Comparison of ENCODE assay signal across 25 cellular contexts in genomic region chr2:47260971-47261370, GRCh38.
"Had no signal": no experiment of that assay in that cellular context is flagged by ENCODE, and none has a peak within 500 bp of the region (broad histone marks: within the 10 kb centered on the region; RNA-seq: fewer than 3 reads in every experiment).

No MANE protein-coding gene starts in this region.

- H3K9me3 ChIP-seq: left lung, lower lobe of right lung, ovary, right atrium auricular region, right lobe of liver, testis, thyroid gland, transverse colon, upper lobe of right lung had no signal

- H3K79me2 ChIP-seq: hepatocyte had no signal

- H3K4me3 ChIP-seq: hepatocyte, left lung, lower lobe of right lung, ovary, right atrium auricular region, right lobe of liver, smooth muscle cell, testis, thyroid gland, transverse colon, upper lobe of right lung had no signal

- H3K4me1 ChIP-seq: left lung, lower lobe of right lung, right atrium auricular region, testis, upper lobe of right lung had no signal

- H3K27ac ChIP-seq: hepatocyte, left lung, lower lobe of right lung, ovary, right atrium auricular region, right lobe of liver, testis, thyroid gland, transverse colon, upper lobe of right lung had no signal

- H3K27me3 ChIP-seq: hepatocyte, left lung, ovary, right atrium auricular region, right lobe of liver, testis, thyroid gland, transverse colon, upper lobe of right lung had no signal

- H3K4me2 ChIP-seq: hepatocyte, smooth muscle cell had no signal

- DNase-seq: kidney; left colon; left lung; lower lobe of right lung; mammary epithelial cell; mesenchymal stem cell; naive B cell; natural killer cell; nephron progenitor cell; ovary; right lobe of liver; stimulated activated CD4-positive, alpha-beta T cell treated with anti-CD3 and anti-CD28 coated beads, Interleukin-1b, Interleukin-23, amount 100 ng/mL, for 48 hours; stimulated activated CD4-positive, alpha-beta T cell treated with anti-CD3 and anti-CD28 coated beads, Interleukin-2, amount 100 ng/mL, for 48 hours; stimulated activated CD4-positive, alpha-beta T cell treated with anti-CD3 and anti-CD28 coated beads, Interleukin-4, amount 100 ng/mL, for 4 hours; stimulated activated CD8-positive, alpha-beta memory T cell treated with anti-CD3 and anti-CD28 coated beads, Interleukin-4, amount 100 ng/mL, for 48 hours; stimulated activated naive CD4-positive, alpha-beta T cell treated with Interleukin-2 at 50 U/mL for 16 hours; stimulated activated naive CD8-positive, alpha-beta T cell treated with anti-CD3 and anti-CD28 coated beads, Interleukin-15, amount 100 ng/mL, for 72 hours; substantia nigra; testis; thyroid gland; transverse colon; upper lobe of right lung had no signal

- H3K36me3 ChIP-seq: left lung, lower lobe of right lung, ovary, right atrium auricular region, right lobe of liver, thyroid gland, transverse colon, upper lobe of right lung had no signal

- H2AFZ ChIP-seq: hepatocyte had no signal
